10 cellular contexts compared by ENCODE assay signal in genomic region chr1:203559523-203559922, GRCh38.
DNase-seq lines count a peak whose midpoint lies in the region; ATAC-seq and TF ChIP-seq lines count a peak whose summit lies in the region.
"Had no signal": no experiment of that assay in that cellular context is flagged by ENCODE, and none has a peak within 500 bp of the region (broad histone marks: within the 10 kb centered on the region; RNA-seq: fewer than 3 reads in every experiment).

No MANE protein-coding gene starts in this region.

- TF ChIP-seq CTCF in foreskin fibroblast (IDR thresholded peaks at IDR 0.05; ENCODE audit: low read depth, low read length): no peak
- no peak for TF ChIP-seq CTCF in smooth muscle cell (IDR thresholded peaks at IDR 0.05; ENCODE audit: borderline replicate concordance, insufficient read depth, poor library complexity, severe bottlenecking)

- H3K36me3 ChIP-seq in smooth muscle cell (ENCODE audit: low read depth): no peaks in the 10 kb centered on the region

- no peaks in the 10 kb centered on the region for H3K27me3 ChIP-seq in smooth muscle cell (ENCODE audit: low read depth)

- peak overlapping the region; percentile 50 for H3K9ac ChIP-seq in smooth muscle cell (ENCODE audit: low read depth)

- 47% methylated on average over 6 of the region's 6 CpGs for WGBS in smooth muscle cell (ENCODE audit: low lambda C conversion rate)

- H3K27ac ChIP-seq in smooth muscle cell (ENCODE audit: low read depth): peak overlapping the region; percentile 93

- POLR2A ChIA-PET in HEK293T (lab: Yijun Ruan, JAX): no interaction called here

- no peaks in the 10 kb centered on the region for H3K79me2 ChIP-seq in smooth muscle cell (ENCODE audit: low read depth)

- peaks cover 32% of the 10 kb centered on the region for H3F3A ChIP-seq in smooth muscle cell (ENCODE audit: low read depth)

- H3K4me3 ChIP-seq in foreskin fibroblast (ENCODE audit: low read depth in 1 of 2, low read length in 2 of 2) (no peak overlapping the region), smooth muscle cell (no peak overlapping the region)

- H3K4me1 ChIP-seq in smooth muscle cell (ENCODE audit: low read depth): peaks cover 40% of the 10 kb centered on the region

- H4K20me1 ChIP-seq in smooth muscle cell (ENCODE audit: low read depth): no peaks in the 10 kb centered on the region

- no peaks in the 10 kb centered on the region for H3K9me3 ChIP-seq in smooth muscle cell (replicated peaks; ENCODE audit: low read depth)
- H3K9me3 ChIP-seq: Caco-2 had no signal

- H3K4me2 ChIP-seq in smooth muscle cell: no peak overlapping the region

- ATAC-seq in GM21390 (IDR thresholded peaks at IDR 0.05; ENCODE audit: unreplicated experiment) (no peak), HG02970 (IDR thresholded peaks at IDR 0.05; ENCODE audit: low FRiP score, unreplicated experiment) (no peak)

- CTCF ChIA-PET in HEK293T (lab: Yijun Ruan, JAX): no interaction called here

- DNase-seq in HCEC 1CT: peak; percentile 74
- DNase-seq in amniotic epithelial cell (ENCODE audit: low read depth): peak; percentile 80
- peak; percentile 76 to 86 for DNase-seq in foreskin fibroblast
- DNase-seq in smooth muscle cell (lab: John Stamatoyannopoulos, UW; ENCODE audit: unreplicated experiment): no peak
- no peak for DNase-seq in NCI-H2227 treated with DMSO at 0.1 percent for 48 hours (lab: John Stamatoyannopoulos, UW)
- DNase-seq in HEK293T (ENCODE audit: extremely low spot score): no peak
- DNase-seq: Caco-2, NCI-H2029 treated with DMSO at 0.1 percent for 48 hours had no signal

- H2AFZ ChIP-seq in smooth muscle cell (ENCODE audit: low read depth): no peak overlapping the region

TF ChIP-seq in HEK293T, 16 proteins besides CTCF, POLR2A, EP300 and RAD21:
- no peak for TF ChIP-seq NFRKB (IDR thresholded peaks at IDR 0.05)
- TF ChIP-seq FOXA1 (IDR thresholded peaks at IDR 0.05): no peak

Comparison
In these comparisons a context has a peak if more than half of its experiments do, and no peak if none do; other contexts are left out.
1. DNase-seq: peak in HCEC 1CT (single experiment), amniotic epithelial cell (single experiment) and foreskin fibroblast (2 of 2); none in smooth muscle cell (single experiment), NCI-H2227 treated with DMSO at 0.1 percent for 48 hours (single experiment) and HEK293T (single experiment).